2 cellular contexts compared by ENCODE assay signal in the genomic region with DNA sequence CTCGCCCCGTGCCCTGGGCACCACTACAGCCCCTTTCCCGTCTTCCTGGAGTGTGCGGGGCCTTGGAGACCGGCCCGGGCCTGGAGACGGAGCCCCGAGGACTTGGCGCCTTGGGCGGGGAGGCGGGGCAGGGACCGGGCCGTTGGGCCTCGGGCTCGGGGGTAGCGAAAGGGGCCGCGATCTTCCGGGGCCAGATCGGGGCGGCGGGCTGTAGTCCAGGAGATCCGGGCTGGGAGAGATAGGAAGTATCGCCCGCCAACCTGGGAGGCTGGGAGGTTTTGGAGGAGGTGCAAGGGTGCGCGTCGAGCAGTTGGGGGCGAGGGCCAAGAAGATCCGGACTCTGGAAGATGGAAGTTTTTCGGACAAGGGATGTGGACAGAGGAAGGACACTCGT.
TF ChIP-seq lines count a peak whose summit lies in the region.

No MANE protein-coding gene starts in this region.

TF ChIP-seq in HCT116, 20 proteins besides CTCF, POLR2A, EP300 and RAD21:
- TF ChIP-seq ZFX (IDR thresholded peaks at IDR 0.05): peak; percentile 82
- no peak for TF ChIP-seq YY1 (IDR thresholded peaks at IDR 0.05; ENCODE audit: extremely low read depth, insufficient replicate concordance, low read depth, low read length)

TF ChIP-seq in GM12878, 131 proteins besides CTCF, POLR2A, EP300 and RAD21:
- no peak for TF ChIP-seq GABPA (IDR thresholded peaks at IDR 0.05; ENCODE audit: low read depth)
- TF ChIP-seq, protein P1, sequence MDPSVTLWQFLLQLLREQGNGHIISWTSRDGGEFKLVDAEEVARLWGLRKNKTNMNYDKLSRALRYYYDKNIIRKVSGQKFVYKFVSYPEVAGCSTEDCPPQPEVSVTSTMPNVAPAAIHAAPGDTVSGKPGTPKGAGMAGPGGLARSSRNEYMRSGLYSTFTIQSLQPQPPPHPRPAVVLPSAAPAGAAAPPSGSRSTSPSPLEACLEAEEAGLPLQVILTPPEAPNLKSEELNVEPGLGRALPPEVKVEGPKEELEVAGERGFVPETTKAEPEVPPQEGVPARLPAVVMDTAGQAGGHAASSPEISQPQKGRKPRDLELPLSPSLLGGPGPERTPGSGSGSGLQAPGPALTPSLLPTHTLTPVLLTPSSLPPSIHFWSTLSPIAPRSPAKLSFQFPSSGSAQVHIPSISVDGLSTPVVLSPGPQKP (IDR thresholded peaks at IDR 0.05; ENCODE audit: low read depth, low read length): no peak
- TF ChIP-seq RCOR1 (conservative IDR thresholded peaks at IDR 0.05; ENCODE audit: low read depth, low read length): no peak
- no peak for TF ChIP-seq MTA2 (IDR thresholded peaks at IDR 0.05; ENCODE audit: low read depth)
- TF ChIP-seq NFXL1 (IDR thresholded peaks at IDR 0.05; ENCODE audit: borderline replicate concordance): no peak
- 0 out of 4 replicates have a peak, but pooled peaks have one; percentile 6 to 8 for TF ChIP-seq IKZF2 (IDR thresholded peaks at IDR 0.05)
- 0 out of 2 replicates have a peak, but pooled peaks have one; percentile 1 for TF ChIP-seq BCL11A (IDR thresholded peaks at IDR 0.05; ENCODE audit: low read depth, low read length)
- TF ChIP-seq, protein P2, sequence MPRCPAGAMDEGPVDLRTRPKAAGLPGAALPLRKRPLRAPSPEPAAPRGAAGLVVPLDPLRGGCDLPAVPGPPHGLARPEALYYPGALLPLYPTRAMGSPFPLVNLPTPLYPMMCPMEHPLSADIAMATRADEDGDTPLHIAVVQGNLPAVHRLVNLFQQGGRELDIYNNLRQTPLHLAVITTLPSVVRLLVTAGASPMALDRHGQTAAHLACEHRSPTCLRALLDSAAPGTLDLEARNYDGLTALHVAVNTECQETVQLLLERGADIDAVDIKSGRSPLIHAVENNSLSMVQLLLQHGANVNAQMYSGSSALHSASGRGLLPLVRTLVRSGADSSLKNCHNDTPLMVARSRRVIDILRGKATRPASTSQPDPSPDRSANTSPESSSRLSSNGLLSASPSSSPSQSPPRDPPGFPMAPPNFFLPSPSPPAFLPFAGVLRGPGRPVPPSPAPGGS (IDR thresholded peaks at IDR 0.05; ENCODE audit: borderline replicate concordance, insufficient read depth, low read depth, low read length, poor library complexity, severe bottlenecking): no peak
- no peak for TF ChIP-seq MEF2A (IDR thresholded peaks at IDR 0.05; ENCODE audit: insufficient read depth, low read depth, low read length)
- no peak for TF ChIP-seq CHD2 (IDR thresholded peaks at IDR 0.05; ENCODE audit: borderline replicate concordance, low read depth, low read length)
- no peak for TF ChIP-seq SREBF1 (IDR thresholded peaks at IDR 0.05; ENCODE audit: low read length)
- no peak for TF ChIP-seq MYB (IDR thresholded peaks at IDR 0.05; ENCODE audit: borderline replicate concordance, low read depth, low read length)
- TF ChIP-seq, protein P3, sequence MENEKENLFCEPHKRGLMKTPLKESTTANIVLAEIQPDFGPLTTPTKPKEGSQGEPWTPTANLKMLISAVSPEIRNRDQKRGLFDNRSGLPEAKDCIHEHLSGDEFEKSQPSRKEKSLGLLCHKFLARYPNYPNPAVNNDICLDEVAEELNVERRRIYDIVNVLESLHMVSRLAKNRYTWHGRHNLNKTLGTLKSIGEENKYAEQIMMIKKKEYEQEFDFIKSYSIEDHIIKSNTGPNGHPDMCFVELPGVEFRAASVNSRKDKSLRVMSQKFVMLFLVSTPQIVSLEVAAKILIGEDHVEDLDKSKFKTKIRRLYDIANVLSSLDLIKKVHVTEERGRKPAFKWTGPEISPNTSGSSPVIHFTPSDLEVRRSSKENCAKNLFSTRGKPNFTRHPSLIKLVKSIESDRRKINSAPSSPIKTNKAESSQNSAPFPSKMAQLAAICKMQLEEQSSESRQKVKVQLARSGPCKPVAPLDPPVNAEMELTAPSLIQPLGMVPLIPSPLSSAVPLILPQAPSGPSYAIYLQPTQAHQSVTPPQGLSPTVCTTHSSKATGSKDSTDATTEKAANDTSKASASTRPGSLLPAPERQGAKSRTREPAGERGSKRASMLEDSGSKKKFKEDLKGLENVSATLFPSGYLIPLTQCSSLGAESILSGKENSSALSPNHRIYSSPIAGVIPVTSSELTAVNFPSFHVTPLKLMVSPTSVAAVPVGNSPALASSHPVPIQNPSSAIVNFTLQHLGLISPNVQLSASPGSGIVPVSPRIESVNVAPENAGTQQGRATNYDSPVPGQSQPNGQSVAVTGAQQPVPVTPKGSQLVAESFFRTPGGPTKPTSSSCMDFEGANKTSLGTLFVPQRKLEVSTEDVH (IDR thresholded peaks at IDR 0.05; ENCODE audit: low read depth, partially characterized antibody): no peak
- TF ChIP-seq, protein P4, sequence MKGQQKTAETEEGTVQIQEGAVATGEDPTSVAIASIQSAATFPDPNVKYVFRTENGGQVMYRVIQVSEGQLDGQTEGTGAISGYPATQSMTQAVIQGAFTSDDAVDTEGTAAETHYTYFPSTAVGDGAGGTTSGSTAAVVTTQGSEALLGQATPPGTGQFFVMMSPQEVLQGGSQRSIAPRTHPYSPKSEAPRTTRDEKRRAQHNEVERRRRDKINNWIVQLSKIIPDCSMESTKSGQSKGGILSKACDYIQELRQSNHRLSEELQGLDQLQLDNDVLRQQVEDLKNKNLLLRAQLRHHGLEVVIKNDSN (IDR thresholded peaks at IDR 0.05; ENCODE audit: borderline replicate concordance, extremely low read length, insufficient read depth, low read depth, low read length): no peak
- no peak for TF ChIP-seq HDAC6 (IDR thresholded peaks at IDR 0.05; ENCODE audit: unreplicated experiment)
- no peak for TF ChIP-seq JUND (IDR thresholded peaks at IDR 0.05; ENCODE audit: low read depth, low read length)
- TF ChIP-seq PAX5 (IDR thresholded peaks at IDR 0.05; ENCODE audit: borderline replicate concordance, low read depth, low read length): no peak
- TF ChIP-seq, protein P5, sequence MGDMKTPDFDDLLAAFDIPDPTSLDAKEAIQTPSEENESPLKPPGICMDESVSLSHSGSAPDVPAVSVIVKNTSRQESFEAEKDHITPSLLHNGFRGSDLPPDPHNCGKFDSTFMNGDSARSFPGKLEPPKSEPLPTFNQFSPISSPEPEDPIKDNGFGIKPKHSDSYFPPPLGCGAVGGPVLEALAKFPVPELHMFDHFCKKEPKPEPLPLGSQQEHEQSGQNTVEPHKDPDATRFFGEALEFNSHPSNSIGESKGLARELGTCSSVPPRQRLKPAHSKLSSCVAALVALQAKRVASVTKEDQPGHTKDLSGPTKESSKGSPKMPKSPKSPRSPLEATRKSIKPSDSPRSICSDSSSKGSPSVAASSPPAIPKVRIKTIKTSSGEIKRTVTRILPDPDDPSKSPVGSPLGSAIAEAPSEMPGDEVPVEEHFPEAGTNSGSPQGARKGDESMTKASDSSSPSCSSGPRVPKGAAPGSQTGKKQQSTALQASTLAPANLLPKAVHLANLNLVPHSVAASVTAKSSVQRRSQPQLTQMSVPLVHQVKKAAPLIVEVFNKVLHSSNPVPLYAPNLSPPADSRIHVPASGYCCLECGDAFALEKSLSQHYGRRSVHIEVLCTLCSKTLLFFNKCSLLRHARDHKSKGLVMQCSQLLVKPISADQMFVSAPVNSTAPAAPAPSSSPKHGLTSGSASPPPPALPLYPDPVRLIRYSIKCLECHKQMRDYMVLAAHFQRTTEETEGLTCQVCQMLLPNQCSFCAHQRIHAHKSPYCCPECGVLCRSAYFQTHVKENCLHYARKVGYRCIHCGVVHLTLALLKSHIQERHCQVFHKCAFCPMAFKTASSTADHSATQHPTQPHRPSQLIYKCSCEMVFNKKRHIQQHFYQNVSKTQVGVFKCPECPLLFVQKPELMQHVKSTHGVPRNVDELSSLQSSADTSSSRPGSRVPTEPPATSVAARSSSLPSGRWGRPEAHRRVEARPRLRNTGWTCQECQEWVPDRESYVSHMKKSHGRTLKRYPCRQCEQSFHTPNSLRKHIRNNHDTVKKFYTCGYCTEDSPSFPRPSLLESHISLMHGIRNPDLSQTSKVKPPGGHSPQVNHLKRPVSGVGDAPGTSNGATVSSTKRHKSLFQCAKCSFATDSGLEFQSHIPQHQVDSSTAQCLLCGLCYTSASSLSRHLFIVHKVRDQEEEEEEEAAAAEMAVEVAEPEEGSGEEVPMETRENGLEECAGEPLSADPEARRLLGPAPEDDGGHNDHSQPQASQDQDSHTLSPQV (IDR thresholded peaks at IDR 0.05): no peak
- TF ChIP-seq FOXM1 (IDR thresholded peaks at IDR 0.05; ENCODE audit: low read depth, low read length): no peak
- TF ChIP-seq ZBED1 (IDR thresholded peaks at IDR 0.05; ENCODE audit: borderline replicate concordance): no peak
- TF ChIP-seq IKZF1 (conservative IDR thresholded peaks at IDR 0.05): peak; percentile 50
- TF ChIP-seq HDGF (IDR thresholded peaks at IDR 0.05): no peak
- TF ChIP-seq, protein P6, sequence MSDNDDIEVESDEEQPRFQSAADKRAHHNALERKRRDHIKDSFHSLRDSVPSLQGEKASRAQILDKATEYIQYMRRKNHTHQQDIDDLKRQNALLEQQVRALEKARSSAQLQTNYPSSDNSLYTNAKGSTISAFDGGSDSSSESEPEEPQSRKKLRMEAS (IDR thresholded peaks at IDR 0.05; ENCODE audit: low read depth, low read length): no peak
- no peak for TF ChIP-seq TCF7 (IDR thresholded peaks at IDR 0.05; ENCODE audit: borderline replicate concordance)
- TF ChIP-seq NBN (IDR thresholded peaks at IDR 0.05): no peak
- 0 out of 2 replicates have a peak, but pooled peaks have one; percentile 58 for TF ChIP-seq DPF2 (IDR thresholded peaks at IDR 0.05)
- TF ChIP-seq, protein P7, sequence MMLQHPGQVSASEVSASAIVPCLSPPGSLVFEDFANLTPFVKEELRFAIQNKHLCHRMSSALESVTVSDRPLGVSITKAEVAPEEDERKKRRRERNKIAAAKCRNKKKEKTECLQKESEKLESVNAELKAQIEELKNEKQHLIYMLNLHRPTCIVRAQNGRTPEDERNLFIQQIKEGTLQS (IDR thresholded peaks at IDR 0.05; ENCODE audit: borderline replicate concordance, extremely low read depth, low read depth, low read length): no peak
- peak; percentile 41; the same call in 1 of the 2 replicates for TF ChIP-seq GATAD2B (conservative IDR thresholded peaks at IDR 0.05; ENCODE audit: low read depth)
- TF ChIP-seq CREM (IDR thresholded peaks at IDR 0.05; ENCODE audit: low read depth): no peak
- TF ChIP-seq NR2F1 (conservative IDR thresholded peaks at IDR 0.05): 0 out of 2 replicates have a peak, but pooled peaks have one; percentile 5
- TF ChIP-seq SMARCA5 (IDR thresholded peaks at IDR 0.05): 0 out of 2 replicates have a peak, but pooled peaks have one; percentile 6
- no peak for TF ChIP-seq NRF1 (conservative IDR thresholded peaks at IDR 0.05; ENCODE audit: low read depth, low read length)
- no peak for TF ChIP-seq POLR2AphosphoS2 (IDR thresholded peaks at IDR 0.05; ENCODE audit: low read depth, low read length)
